ENCODE assay signal across 9 cellular contexts in the genomic region with DNA sequence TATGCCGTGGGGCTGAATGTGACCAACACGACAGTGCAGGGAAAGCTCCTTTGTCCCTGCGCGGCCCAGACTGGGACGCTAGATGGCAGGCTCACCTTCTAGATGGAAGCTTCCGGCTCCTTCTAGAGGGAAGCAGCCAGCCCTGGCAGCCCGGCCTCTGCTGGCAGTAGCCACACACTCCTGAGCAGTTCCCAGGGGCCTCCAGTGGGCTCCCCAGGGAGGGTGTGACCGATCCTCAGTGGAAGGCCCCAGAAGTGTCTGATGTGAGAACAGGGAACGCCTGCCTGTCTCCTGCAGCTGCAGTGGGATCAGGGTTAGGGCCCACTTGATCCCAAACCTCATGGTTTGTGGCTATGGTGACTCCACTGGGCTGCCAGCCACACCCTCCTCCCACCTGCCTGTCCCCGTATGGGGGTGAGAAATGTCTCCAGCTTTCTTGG. TPM values are rescaled to one million over a fixed set of nuclear protein-coding genes. Genes with fewer than 3 reads are reported as not detected.
DNase-seq lines count a peak whose midpoint lies in the region; ATAC-seq and TF ChIP-seq lines count a peak whose summit lies in the region.
"Had no signal": no experiment of that assay in that cellular context is flagged by ENCODE, and none has a peak within 500 bp of the region (broad histone marks: within the 10 kb centered on the region; RNA-seq: fewer than 3 reads in every experiment).

No MANE protein-coding gene starts in this region.

- H3K27me3 ChIP-seq in right atrium auricular region = no peaks in the 10 kb centered on the region

- H3K4me3 ChIP-seq in right atrium auricular region (no peak overlapping the region), skeletal muscle cell (ENCODE audit: low read depth, low read length) (no peak overlapping the region)

- ATAC-seq in HG02970 (IDR thresholded peaks at IDR 0.05; ENCODE audit: low FRiP score, unreplicated experiment) = peak; percentile 81
- ATAC-seq in T-helper 17 cell = peak; percentile 99

- TF ChIP-seq CTCF in right atrium auricular region (IDR thresholded peaks at IDR 0.05) = peak; percentile 67 to 94

- H3K9me3 ChIP-seq in T-helper 17 cell (ENCODE audit: control insufficient read depth, low read length, poor library complexity, severe bottlenecking) (no peaks in the 10 kb centered on the region), right atrium auricular region (no peaks in the 10 kb centered on the region)

- H3K27ac Mint-ChIP-seq in T-helper 17 cell = peak overlapping the region; percentile 54

- H3K27ac ChIP-seq in right atrium auricular region = no peak overlapping the region
- H3K27ac ChIP-seq: 22Rv1 had no signal

- peak; percentile 48 for DNase-seq in NK-92 treated with Interleukin-12 subunit alpha and Interleukin-12 subunit beta, amount 100 ng/mL, for 24 hours (lab: John Stamatoyannopoulos, UW)
- DNase-seq in NK-92 (lab: John Stamatoyannopoulos, UW; ENCODE audit: unreplicated experiment) = no peak
- peak; percentile 32 to 53 for DNase-seq in NCI-H187 (lab: John Stamatoyannopoulos, UW)
- DNase-seq in T-helper 17 cell = peak; percentile 43 to 60 (median 49)
- DNase-seq in amniotic stem cell (lab: John Stamatoyannopoulos, UW) = peak; percentile 77
- DNase-seq in right atrium auricular region (ENCODE audit: low spot score) = peak; percentile 70
- peak; percentile 17 for DNase-seq in skeletal muscle cell (ENCODE audit: low read depth)

- no peaks in the 10 kb centered on the region for H3K4me1 ChIP-seq in right atrium auricular region

- H3K36me3 ChIP-seq in right atrium auricular region = no peaks in the 10 kb centered on the region

- no peak overlapping the region for H3K4me3 Mint-ChIP-seq in T-helper 17 cell

- H3K4me1 Mint-ChIP-seq in T-helper 17 cell = peaks cover 2% of the 10 kb centered on the region

- H3K27me3 Mint-ChIP-seq in T-helper 17 cell = peaks cover 9% of the 10 kb centered on the region

- H3K36me3 Mint-ChIP-seq in T-helper 17 cell (ENCODE audit: low read depth) = peaks cover 7% of the 10 kb centered on the region

RNA-seq across cellular contexts. Expression of a gene that starts 48.5 kb away (rescaled TPM):
- total RNA-seq in T-helper 17 cell (10 to 100 TPM; 59.8 to 60.7 TPM), right atrium auricular region (10 to 100 TPM; 39.2 to 75.6 TPM)
